Comparison of ENCODE assay signal across 31 cellular contexts in genomic region chr5:178533136-178533535, GRCh38. TPM values are rescaled to one million over a fixed set of nuclear protein-coding genes. Genes with fewer than 3 reads are reported as not detected.
"Had no signal": no experiment of that assay in that cellular context is flagged by ENCODE, and none has a peak within 500 bp of the region (broad histone marks: within the 10 kb centered on the region; RNA-seq: fewer than 3 reads in every experiment).

No MANE protein-coding gene starts in this region.

- H3K27ac Mint-ChIP-seq: activated CD4-positive, alpha-beta T cell treated with anti-CD3 and anti-CD28 coated beads for 36 hours; activated naive CD8-positive, alpha-beta T cell; activated T-cell treated with anti-CD3 and anti-CD28 coated beads, Interleukin-2, amount 50 U/mL, for 72 hours; mesothelial cell of epicardium; naive B cell; nephron progenitor cell; stimulated activated effector memory CD8-positive, alpha-beta T cell treated with anti-CD3 and anti-CD28 coated beads, Interleukin-12 subunit alpha, Interleukin-12 subunit beta, amount 100 ng/mL, for 72 hours; stimulated activated naive CD8-positive, alpha-beta T cell treated with anti-CD3 and anti-CD28 coated beads, Interleukin-15, Interleukin-2, amounts not matched to agents 100 ng/mL and 50 ng/mL, for 24 hours had no signal

- ATAC-seq: activated CD4-positive, alpha-beta T cell treated with anti-CD3 and anti-CD28 coated beads for 36 hours; activated T-cell treated with anti-CD3 and anti-CD28 coated beads, Interleukin-2, amount 50 U/mL, for 72 hours; left cardiac atrium; sciatic nerve; stimulated activated effector memory CD8-positive, alpha-beta T cell treated with anti-CD3 and anti-CD28 coated beads, Interleukin-12 subunit alpha, Interleukin-12 subunit beta, amount 100 ng/mL, for 72 hours had no signal

- H3K27me3 Mint-ChIP-seq: activated CD4-positive, alpha-beta T cell treated with anti-CD3 and anti-CD28 coated beads for 36 hours; activated naive CD8-positive, alpha-beta T cell; stimulated activated naive CD8-positive, alpha-beta T cell treated with anti-CD3 and anti-CD28 coated beads, Interleukin-15, Interleukin-2, amounts not matched to agents 100 ng/mL and 50 ng/mL, for 24 hours had no signal

- H3K4me1 Mint-ChIP-seq: activated CD4-positive, alpha-beta T cell treated with anti-CD3 and anti-CD28 coated beads for 36 hours; naive B cell; stimulated activated effector memory CD8-positive, alpha-beta T cell treated with anti-CD3 and anti-CD28 coated beads, Interleukin-12 subunit alpha, Interleukin-12 subunit beta, amount 100 ng/mL, for 72 hours had no signal

- H3K27me3 ChIP-seq: ovary had no signal

- DNase-seq: activated CD4-positive, alpha-beta T cell treated with anti-CD3 and anti-CD28 coated beads for 36 hours; activated CD4-positive, alpha-beta T cell treated with anti-CD3 and anti-CD28 coated beads, Interleukin-2, amount 50 U/mL, for 4 hours; activated CD4-positive, CD25-positive, alpha-beta regulatory T cell; activated effector memory CD4-positive, alpha-beta T cell treated with Interleukin-2 at 50 U/mL for 16 hours; activated naive CD4-positive, alpha-beta T cell treated with Interleukin-2 at 50 U/mL for 16 hours; activated T-cell treated with anti-CD3 and anti-CD28 coated beads for 4 hours; activated T-cell treated with anti-CD3 and anti-CD28 coated beads, Interleukin-2, amount 50 U/mL, for 72 hours; anterior cingulate cortex; dermis blood vessel endothelial cell; effector CD4-positive, alpha-beta T cell; left cardiac atrium; naive B cell; nephron progenitor cell; ovary; retina; stimulated activated CD4-positive, alpha-beta T cell treated with anti-CD3 and anti-CD28 coated beads, Interleukin-4, amount 100 ng/mL, for 24 hours; trophoblast cell had no signal

- H3K27ac ChIP-seq: epithelial cell of prostate, ovary, prostate gland, skin epidermis, thoracic aorta had no signal

- H3K9me3 ChIP-seq: ovary, prostate gland, thoracic aorta had no signal

- H3K36me3 Mint-ChIP-seq: activated naive CD8-positive, alpha-beta T cell; mesothelial cell of epicardium; naive B cell; stimulated activated effector memory CD8-positive, alpha-beta T cell treated with anti-CD3 and anti-CD28 coated beads, Interleukin-12 subunit alpha, Interleukin-12 subunit beta, amount 100 ng/mL, for 72 hours had no signal

- H3K4me1 ChIP-seq: prostate gland had no signal

- FAIRE-seq: colon, endometrium, frontal cortex, keratinocyte, urothelium cell line had no signal

- H3K4me3 Mint-ChIP-seq: activated CD4-positive, alpha-beta T cell treated with anti-CD3 and anti-CD28 coated beads for 36 hours; activated naive CD8-positive, alpha-beta T cell; activated T-cell treated with anti-CD3 and anti-CD28 coated beads, Interleukin-2, amount 50 U/mL, for 72 hours; mesothelial cell of epicardium; naive B cell; nephron progenitor cell; stimulated activated effector memory CD8-positive, alpha-beta T cell treated with anti-CD3 and anti-CD28 coated beads, Interleukin-12 subunit alpha, Interleukin-12 subunit beta, amount 100 ng/mL, for 72 hours; stimulated activated naive CD8-positive, alpha-beta T cell treated with anti-CD3 and anti-CD28 coated beads, Interleukin-15, Interleukin-2, amounts not matched to agents 100 ng/mL and 50 ng/mL, for 24 hours had no signal

- H3K4me3 ChIP-seq: ovary, prostate gland, skin epidermis, thoracic aorta had no signal

- H3K36me3 ChIP-seq: ovary, prostate gland, thoracic aorta had no signal

- H3K9me3 Mint-ChIP-seq: activated T-cell treated with anti-CD3 and anti-CD28 coated beads, Interleukin-2, amount 50 U/mL, for 72 hours; mesothelial cell of epicardium; naive B cell; nephron progenitor cell; stimulated activated effector memory CD8-positive, alpha-beta T cell treated with anti-CD3 and anti-CD28 coated beads, Interleukin-12 subunit alpha, Interleukin-12 subunit beta, amount 100 ng/mL, for 72 hours; stimulated activated naive CD8-positive, alpha-beta T cell treated with anti-CD3 and anti-CD28 coated beads, Interleukin-15, Interleukin-2, amounts not matched to agents 100 ng/mL and 50 ng/mL, for 24 hours had no signal

RNA-seq across cellular contexts. Expression of gene COL23A1, which starts 57.1 kb away (rescaled TPM):
- total RNA-seq: activated CD4-positive, alpha-beta T cell treated with anti-CD3 and anti-CD28 coated beads for 36 hours had no signal
- polyA plus RNA-seq: keratinocyte had no signal
